26 cellular contexts compared by ENCODE assay signal in genomic region chr9:97670586-97670985, GRCh38.
"Had no signal": no experiment of that assay in that cellular context is flagged by ENCODE, and none has a peak within 500 bp of the region (broad histone marks: within the 10 kb centered on the region; RNA-seq: fewer than 3 reads in every experiment).

No MANE protein-coding gene starts in this region.

- H3K4me3 Mint-ChIP-seq: activated T-cell treated with anti-CD3 and anti-CD28 coated beads, Interleukin-2, amount 50 U/mL, for 72 hours; nephron had no signal

- H3K9me3 Mint-ChIP-seq: activated T-cell treated with anti-CD3 and anti-CD28 coated beads, Interleukin-2, amount 50 U/mL, for 72 hours; nephron had no signal

- DNase-seq: activated CD4-positive, alpha-beta T cell treated with anti-CD3 and anti-CD28 coated beads for 4 hours; activated CD4-positive, alpha-beta T cell treated with anti-CD3 and anti-CD28 coated beads, Interleukin-2, amount 50 U/mL, for 48 hours; activated effector memory CD4-positive, alpha-beta T cell treated with Interleukin-2 at 50 U/mL for 16 hours; activated naive CD4-positive, alpha-beta T cell treated with anti-CD3 and anti-CD28 coated beads, Interleukin-2, amount 50 U/mL, for 16 hours; activated T-cell treated with anti-CD3 and anti-CD28 coated beads, Interleukin-2, amount 50 U/mL, for 72 hours; brain microvascular endothelial cell; dorsolateral prefrontal cortex; effector memory CD4-positive, alpha-beta T cell; islet precursor cell; mesenchymal stem cell; pancreas; psoas muscle; stimulated activated CD4-positive, alpha-beta T cell treated with anti-CD3 and anti-CD28 coated beads, Interleukin-1b, Interleukin-23, amount 100 ng/mL, for 48 hours; stimulated activated CD4-positive, alpha-beta T cell treated with anti-CD3 and anti-CD28 coated beads, Interleukin-4, amount 100 ng/mL, for 4 hours; stimulated activated CD8-positive, alpha-beta memory T cell treated with anti-CD3 and anti-CD28 coated beads, Interleukin-4, amount 100 ng/mL, for 48 hours; stimulated activated naive CD4-positive, alpha-beta T cell; T-helper 9 cell had no signal

- H3K4me3 ChIP-seq: adrenal gland, coronary artery, dorsolateral prefrontal cortex, gastroesophageal sphincter, hepatocyte, pancreas, psoas muscle, SK-N-MC, smooth muscle cell, suprapubic skin, tibial nerve had no signal

- H3K4me1 Mint-ChIP-seq: nephron had no signal

- ATAC-seq: activated T-cell treated with anti-CD3 and anti-CD28 coated beads, Interleukin-2, amount 50 U/mL, for 72 hours; gastroesophageal sphincter; pancreas; psoas muscle had no signal
